In the genomic region with DNA sequence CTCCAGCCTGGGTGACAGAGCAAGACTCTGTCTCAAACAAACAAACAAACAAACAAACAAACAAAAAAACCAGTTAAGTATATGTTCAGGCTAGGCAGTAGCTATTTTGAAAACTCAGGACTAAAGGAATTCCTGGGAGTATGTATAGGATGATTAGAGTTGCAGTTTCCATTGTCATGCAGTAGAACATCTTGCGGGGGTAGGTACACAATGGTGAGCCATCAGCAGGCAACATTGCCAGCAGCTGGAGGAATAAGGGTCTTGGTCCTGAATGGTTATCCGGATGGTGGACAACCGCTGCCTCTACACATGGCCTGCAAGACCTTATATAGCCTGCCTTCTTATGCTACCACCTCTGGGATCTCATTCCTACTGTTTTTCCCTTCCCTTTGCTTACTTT, we compare ENCODE assay signal across 25 cellular contexts.
"Had no signal": no experiment of that assay in that cellular context is flagged by ENCODE, and none has a peak within 500 bp of the region (broad histone marks: within the 10 kb centered on the region; RNA-seq: fewer than 3 reads in every experiment).

No MANE protein-coding gene starts in this region.

- H3K4me1 ChIP-seq: right lobe of liver, testis had no signal

- H3K27ac ChIP-seq: right lobe of liver, testis, transverse colon, WERI-Rb-1 had no signal

- H3K4me3 ChIP-seq: right lobe of liver, testis, transverse colon had no signal

- H3K4me3 Mint-ChIP-seq: activated CD4-positive, alpha-beta memory T cell treated with anti-CD3 and anti-CD28 coated beads for 36 hours; activated CD4-positive, alpha-beta T cell treated with anti-CD3 and anti-CD28 coated beads, Interleukin-2, amount 10 ng/mL, durations not matched to agents 24 days and 14 days; activated T-helper 1 cell treated with anti-CD3 and anti-CD28 coated beads, Interleukin-12 subunit alpha, Interleukin-12 subunit beta, Interleukin-2, Interleukin-4 antibody, amounts not matched to agents 30 ng/mL and 10 ng/mL and 1 ng/mL, durations not matched to agents 14 hours and 24 hours and 36 hours; effector memory CD8-positive, alpha-beta T cell; natural killer cell treated with Interleukin-12 subunit alpha and Interleukin-12 subunit beta and Interleukin-15 and Interleukin-18, amount 100 ng/mL, for 72 hours; T-helper 1 cell treated with Interleukin-12 subunit alpha and Interleukin-12 subunit beta and Interleukin-4 antibody, amounts not matched to agents 30 μg/mL and 1 μg/mL, for 36 hours had no signal

- H3K9me3 Mint-ChIP-seq: activated CD4-positive, alpha-beta memory T cell treated with anti-CD3 and anti-CD28 coated beads for 36 hours; T-helper 1 cell treated with Interleukin-12 subunit alpha and Interleukin-12 subunit beta and Interleukin-4 antibody, amounts not matched to agents 30 μg/mL and 1 μg/mL, for 36 hours had no signal

- DNase-seq: activated CD4-positive, alpha-beta memory T cell treated with anti-CD3 and anti-CD28 coated beads for 36 hours; activated CD4-positive, alpha-beta T cell treated with anti-CD3 and anti-CD28 coated beads, Interleukin-2, amount 10 ng/mL, durations not matched to agents 24 days and 14 days; activated CD4-positive, CD25-positive, alpha-beta regulatory T cell treated with anti-CD3 and anti-CD28 coated beads, Interleukin-2, amount 50 U/mL, for 72 hours; activated CD8-positive, alpha-beta memory T cell treated with anti-CD3 and anti-CD28 coated beads, Interleukin-2, amount 50 U/mL, for 4 hours; activated gamma-delta T cell; activated naive CD4-positive, alpha-beta T cell treated with anti-CD3 and anti-CD28 coated beads, Interleukin-2, amount 50 U/mL, for 16 hours; activated T-cell treated with anti-CD3 and anti-CD28 coated beads, Interleukin-2, amount 50 U/mL, for 1 hour; amniotic stem cell; caudate nucleus; cortex of kidney; effector memory CD8-positive, alpha-beta T cell; head of caudate nucleus; hypothalamus; kidney; left colon; right lobe of liver; stimulated activated CD4-positive, alpha-beta T cell treated with anti-CD3 and anti-CD28 coated beads, Interleukin-4, amount 100 ng/mL, for 1 hour; stimulated activated naive CD8-positive, alpha-beta T cell treated with anti-CD3 and anti-CD28 coated beads, Interleukin-15, Interleukin-2, amounts not matched to agents 100 U/mL and 50 U/mL, for 24 hours; T1000; testis; transverse colon; WERI-Rb-1 had no signal

- H3K27me3 Mint-ChIP-seq: activated CD4-positive, alpha-beta memory T cell treated with anti-CD3 and anti-CD28 coated beads for 36 hours; activated CD4-positive, alpha-beta T cell treated with anti-CD3 and anti-CD28 coated beads, Interleukin-2, amount 10 ng/mL, durations not matched to agents 24 days and 14 days; effector memory CD8-positive, alpha-beta T cell; natural killer cell treated with Interleukin-12 subunit alpha and Interleukin-12 subunit beta and Interleukin-15 and Interleukin-18, amount 100 ng/mL, for 72 hours had no signal

- H3K36me3 Mint-ChIP-seq: activated CD4-positive, alpha-beta memory T cell treated with anti-CD3 and anti-CD28 coated beads for 36 hours; natural killer cell treated with Interleukin-12 subunit alpha and Interleukin-12 subunit beta and Interleukin-15 and Interleukin-18, amount 100 ng/mL, for 72 hours had no signal

- H3K36me3 ChIP-seq: right lobe of liver, transverse colon, WERI-Rb-1 had no signal

- H3K4me1 Mint-ChIP-seq: activated CD4-positive, alpha-beta T cell treated with anti-CD3 and anti-CD28 coated beads, Interleukin-2, amount 10 ng/mL, durations not matched to agents 24 days and 14 days had no signal

- H3K27ac Mint-ChIP-seq: activated CD4-positive, alpha-beta memory T cell treated with anti-CD3 and anti-CD28 coated beads for 36 hours; activated CD4-positive, alpha-beta T cell treated with anti-CD3 and anti-CD28 coated beads, Interleukin-2, amount 10 ng/mL, durations not matched to agents 24 days and 14 days; activated T-helper 1 cell treated with anti-CD3 and anti-CD28 coated beads, Interleukin-12 subunit alpha, Interleukin-12 subunit beta, Interleukin-2, Interleukin-4 antibody, amounts not matched to agents 30 ng/mL and 10 ng/mL and 1 ng/mL, durations not matched to agents 14 hours and 24 hours and 36 hours; effector memory CD8-positive, alpha-beta T cell; natural killer cell treated with Interleukin-12 subunit alpha and Interleukin-12 subunit beta and Interleukin-15 and Interleukin-18, amount 100 ng/mL, for 72 hours; T-helper 1 cell treated with Interleukin-12 subunit alpha and Interleukin-12 subunit beta and Interleukin-4 antibody, amounts not matched to agents 30 μg/mL and 1 μg/mL, for 36 hours had no signal

- ATAC-seq: effector memory CD8-positive, alpha-beta T cell; left colon; natural killer cell treated with Interleukin-12 subunit alpha and Interleukin-12 subunit beta and Interleukin-15 and Interleukin-18, amount 100 ng/mL, for 72 hours; right lobe of liver; stimulated activated naive CD8-positive, alpha-beta T cell treated with anti-CD3 and anti-CD28 coated beads, Interleukin-15, Interleukin-2, amounts not matched to agents 100 U/mL and 50 U/mL, for 24 hours had no signal

- H3K9me3 ChIP-seq: right lobe of liver, testis, transverse colon had no signal

- H3K27me3 ChIP-seq: right lobe of liver, testis, transverse colon had no signal
